ENCODE assay signal across 6 cellular contexts in genomic region chr7:141582063-141582462, GRCh38. TPM values are rescaled to one million over a fixed set of nuclear protein-coding genes. Genes with fewer than 3 reads are reported as not detected.
A peak's percentile ranks its signal among the peaks of the same experiment; 100 is the strongest.
DNase-seq lines count a peak whose midpoint lies in the region; ATAC-seq and TF ChIP-seq lines count a peak whose summit lies in the region.
"Not testable (repeated sequence)": the region's sequence is repeated elsewhere in the genome, so short reads cannot be mapped to it uniquely, and the experiment has no call there.

No MANE protein-coding gene starts in this region.

- H3K4me3 ChIP-seq in GM23338; astrocyte of the cerebellum (ENCODE audit: low read depth, low read length); cardiac fibroblast (replicated peaks in 1 of 2; ENCODE audit: low read depth in 2 of 2, low read length in 2 of 2); right cardiac atrium (ENCODE audit: low read length): not testable (repeated sequence)

- not testable (repeated sequence) for DNase-seq in GM23338 (ENCODE audit: low spot score); activated T-helper 2 cell treated with anti-CD3 and anti-CD28 coated beads, Interferon-gamma antibody, Interleukin-2, Interleukin-4, amounts not matched to agents 10 μg/mL and 5 μg/mL and 100 μg/mL, durations not matched to agents 14 hours and 24 hours and 36 hours (ENCODE audit: low spot score); activated naive CD8-positive, alpha-beta T cell treated with anti-CD3 and anti-CD28 coated beads, Interleukin-2, amount 50 U/mL, for 24 hours
- peak; percentile 67 for DNase-seq in astrocyte of the cerebellum (ENCODE audit: low read depth)
- DNase-seq in cardiac fibroblast (ENCODE audit: low read depth in 2 of 2): peak; percentile 25 to 32
- DNase-seq in right cardiac atrium: peak in 2 of 3 donors; percentile 36 to 61

- in situ Hi-C loops in astrocyte of the cerebellum (cut with HindIII; ENCODE audit: low sequenced_read_pairs): not testable (repeated sequence)

- H3K4me3 Mint-ChIP-seq in GM23338; activated T-helper 2 cell treated with anti-CD3 and anti-CD28 coated beads, Interferon-gamma antibody, Interleukin-2, Interleukin-4, amounts not matched to agents 10 μg/mL and 5 μg/mL and 100 μg/mL, durations not matched to agents 14 hours and 24 hours and 36 hours (ENCODE audit: low read depth); activated naive CD8-positive, alpha-beta T cell treated with anti-CD3 and anti-CD28 coated beads, Interleukin-2, amount 50 U/mL, for 24 hours: not testable (repeated sequence)

- 75% methylated on average over 7 of the region's 7 CpGs for WGBS in right cardiac atrium

- H3K36me3 Mint-ChIP-seq in GM23338 (ENCODE audit: low read depth): peaks cover 17% of the 10 kb centered on the region
- not testable (repeated sequence) for H3K36me3 Mint-ChIP-seq in activated T-helper 2 cell treated with anti-CD3 and anti-CD28 coated beads, Interferon-gamma antibody, Interleukin-2, Interleukin-4, amounts not matched to agents 10 μg/mL and 5 μg/mL and 100 μg/mL, durations not matched to agents 14 hours and 24 hours and 36 hours (ENCODE audit: low read depth)
- H3K36me3 Mint-ChIP-seq in activated naive CD8-positive, alpha-beta T cell treated with anti-CD3 and anti-CD28 coated beads, Interleukin-2, amount 50 U/mL, for 24 hours (ENCODE audit: low read depth): peaks cover 49% of the 10 kb centered on the region

- H3K9me3 ChIP-seq in right cardiac atrium (ENCODE audit: control insufficient read depth, low read length): not testable (repeated sequence)

- not testable (repeated sequence) for TF ChIP-seq CTCF in GM23338 (conservative IDR thresholded peaks at IDR 0.05; ENCODE audit: low read depth in 2 of 2); astrocyte of the cerebellum (IDR thresholded peaks at IDR 0.05; ENCODE audit: low read depth, low read length, missing control alignments); cardiac fibroblast (IDR thresholded peaks at IDR 0.05; ENCODE audit: low read depth, low read length)

- H3K4me1 ChIP-seq in GM23338 (ENCODE audit: insufficient read depth): peaks cover 28% of the 10 kb centered on the region
- H3K4me1 ChIP-seq in right cardiac atrium (ENCODE audit: control insufficient read depth, insufficient read depth, low read length): not testable (repeated sequence)

- not testable (repeated sequence) for H4K20me1 ChIP-seq in GM23338 (replicated peaks; ENCODE audit: insufficient read depth)

- not testable (repeated sequence) for H3K9me2 ChIP-seq in GM23338 (ENCODE audit: insufficient read depth)

- H3K27ac ChIP-seq in GM23338 (ENCODE audit: low read depth); right cardiac atrium (ENCODE audit: low read length): not testable (repeated sequence)

- H3K36me3 ChIP-seq in GM23338 (ENCODE audit: insufficient read depth): not testable (repeated sequence)

- intact Hi-C loops in activated T-helper 2 cell treated with anti-CD3 and anti-CD28 coated beads, Interferon-gamma antibody, Interleukin-2, Interleukin-4, amounts not matched to agents 10 μg/mL and 5 μg/mL and 100 μg/mL, durations not matched to agents 14 hours and 24 hours and 36 hours (cut with micrococcal nuclease); right cardiac atrium (cut with DNase I): not testable (repeated sequence)

- not testable (repeated sequence) for H3K4me2 ChIP-seq in GM23338

- H3K4me1 Mint-ChIP-seq in GM23338: peaks cover 54% of the 10 kb centered on the region
- H3K4me1 Mint-ChIP-seq in activated T-helper 2 cell treated with anti-CD3 and anti-CD28 coated beads, Interferon-gamma antibody, Interleukin-2, Interleukin-4, amounts not matched to agents 10 μg/mL and 5 μg/mL and 100 μg/mL, durations not matched to agents 14 hours and 24 hours and 36 hours (ENCODE audit: low read depth): peaks cover 35% of the 10 kb centered on the region
- peaks cover 47% of the 10 kb centered on the region for H3K4me1 Mint-ChIP-seq in activated naive CD8-positive, alpha-beta T cell treated with anti-CD3 and anti-CD28 coated beads, Interleukin-2, amount 50 U/mL, for 24 hours

- not testable (repeated sequence) for ATAC-seq in GM23338; activated naive CD8-positive, alpha-beta T cell treated with anti-CD3 and anti-CD28 coated beads, Interleukin-2, amount 50 U/mL, for 24 hours; right cardiac atrium

- not testable (repeated sequence) for H3K27me3 ChIP-seq in GM23338 (ENCODE audit: insufficient read depth); right cardiac atrium (ENCODE audit: control insufficient read depth, insufficient read depth)

- peaks cover 24% of the 10 kb centered on the region for H3K27me3 Mint-ChIP-seq in GM23338 (ENCODE audit: insufficient read depth, low read depth, poor library complexity)
- H3K27me3 Mint-ChIP-seq in activated T-helper 2 cell treated with anti-CD3 and anti-CD28 coated beads, Interferon-gamma antibody, Interleukin-2, Interleukin-4, amounts not matched to agents 10 μg/mL and 5 μg/mL and 100 μg/mL, durations not matched to agents 14 hours and 24 hours and 36 hours (ENCODE audit: low read depth); activated naive CD8-positive, alpha-beta T cell treated with anti-CD3 and anti-CD28 coated beads, Interleukin-2, amount 50 U/mL, for 24 hours: not testable (repeated sequence)

- H3F3A ChIP-seq in GM23338 (replicated peaks; ENCODE audit: low read depth): not testable (repeated sequence)

- peaks cover 23% of the 10 kb centered on the region; the same call in 2 of the 3 replicates for H3K9me3 Mint-ChIP-seq in GM23338
- peaks cover 19% of the 10 kb centered on the region for H3K9me3 Mint-ChIP-seq in activated T-helper 2 cell treated with anti-CD3 and anti-CD28 coated beads, Interferon-gamma antibody, Interleukin-2, Interleukin-4, amounts not matched to agents 10 μg/mL and 5 μg/mL and 100 μg/mL, durations not matched to agents 14 hours and 24 hours and 36 hours
- peaks cover 18% of the 10 kb centered on the region for H3K9me3 Mint-ChIP-seq in activated naive CD8-positive, alpha-beta T cell treated with anti-CD3 and anti-CD28 coated beads, Interleukin-2, amount 50 U/mL, for 24 hours

- peak overlapping the region; percentile 98; the same call in 1 of the 2 replicates for H3K27ac Mint-ChIP-seq in GM23338
- H3K27ac Mint-ChIP-seq in activated T-helper 2 cell treated with anti-CD3 and anti-CD28 coated beads, Interferon-gamma antibody, Interleukin-2, Interleukin-4, amounts not matched to agents 10 μg/mL and 5 μg/mL and 100 μg/mL, durations not matched to agents 14 hours and 24 hours and 36 hours: peak overlapping the region; percentile 34
- H3K27ac Mint-ChIP-seq in activated naive CD8-positive, alpha-beta T cell treated with anti-CD3 and anti-CD28 coated beads, Interleukin-2, amount 50 U/mL, for 24 hours: peak overlapping the region; percentile 21

- not testable (repeated sequence) for H2AFZ ChIP-seq in GM23338

- not testable (repeated sequence) for H3K79me2 ChIP-seq in GM23338 (replicated peaks; ENCODE audit: insufficient read depth)

RNA-seq across cellular contexts. Expression of gene AGK, which starts 30.9 kb away (rescaled TPM):
- total RNA-seq in GM23338 (2014; rRNA removed; shearing (Covaris generic)): 36.6 and 37.9 TPM in 2 replicates
- polyA plus RNA-seq in GM23338 (2016; fragmentation: Nextera tagmentation; extraction: Ambion mirVana) (19.1 and 21.9 TPM in 2 replicates), right cardiac atrium (29.2 TPM)
- total RNA-seq in activated T-helper 2 cell treated with anti-CD3 and anti-CD28 coated beads, Interferon-gamma antibody, Interleukin-2, Interleukin-4, amounts not matched to agents 10 μg/mL and 5 μg/mL and 100 μg/mL, durations not matched to agents 14 hours and 24 hours and 36 hours: 144 and 147 TPM in 2 replicates
- 10 to 100 TPM; 31.1 to 43.6 (median 37.8) TPM for total RNA-seq in right cardiac atrium

Comparison
In these comparisons a context has a peak if more than half of its experiments do, and no peak if none do; other contexts are left out.
1. H3K27ac Mint-ChIP-seq: peak in every context shown above with its lines; median percentile 98 in GM23338; 34 in activated T-helper 2 cell treated with anti-CD3 and anti-CD28 coated beads, Interferon-gamma antibody, Interleukin-2, Interleukin-4, amounts not matched to agents 10 μg/mL and 5 μg/mL and 100 μg/mL, durations not matched to agents 14 hours and 24 hours and 36 hours; 21 in activated naive CD8-positive, alpha-beta T cell treated with anti-CD3 and anti-CD28 coated beads, Interleukin-2, amount 50 U/mL, for 24 hours.